In the genomic region with DNA sequence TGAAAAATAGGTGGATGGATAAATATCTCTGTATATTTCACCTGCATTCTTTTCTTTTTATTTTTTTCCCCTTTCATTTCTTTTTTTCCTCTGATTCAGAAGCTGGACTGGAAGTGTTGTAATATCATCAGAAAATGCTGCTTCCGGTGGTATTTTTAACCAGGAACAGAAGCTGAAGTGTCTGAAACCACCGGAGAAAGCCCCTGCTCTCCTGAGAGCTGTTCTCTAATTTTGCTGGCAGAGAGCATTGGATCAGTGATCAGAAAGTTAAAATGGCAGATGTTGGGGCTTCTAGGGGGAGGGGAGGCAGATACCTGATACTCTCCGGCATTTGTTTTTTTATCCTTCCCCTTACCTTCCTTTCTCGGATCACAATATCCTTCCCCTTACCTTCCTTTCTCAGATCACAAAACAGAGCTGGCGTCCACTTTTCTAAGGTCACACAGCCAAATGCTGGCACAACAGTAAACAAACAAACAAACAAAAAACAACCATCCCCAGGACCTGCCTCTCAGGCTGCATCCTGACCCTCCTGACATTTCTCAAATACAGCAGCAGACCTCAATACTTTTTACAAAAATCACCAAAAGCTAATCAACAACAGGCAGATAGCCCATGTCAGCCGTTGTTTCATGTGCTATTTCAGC, we compare ENCODE assay signal across 8 cellular contexts.
DNase-seq lines count a peak whose midpoint lies in the region; ATAC-seq and TF ChIP-seq lines count a peak whose summit lies in the region.

No MANE protein-coding gene starts in this region.

- H3K36me3 ChIP-seq in mucosa of stomach (ENCODE audit: control insufficient read depth, insufficient read depth, low read length) = no peaks in the 10 kb centered on the region

- no peaks in the 10 kb centered on the region for H3K27me3 ChIP-seq in mucosa of stomach (ENCODE audit: control insufficient read depth, insufficient read depth, low read length)
- H3K27me3 ChIP-seq in dorsolateral prefrontal cortex = peaks cover 0 to 8% (median 0%) of the 10 kb centered on the region in 45 donors

- no peaks in the 10 kb centered on the region for H3K9me3 ChIP-seq in mucosa of stomach (ENCODE audit: control insufficient read depth, low read length)

- no peak for TF ChIP-seq CTCF in 22Rv1 (IDR thresholded peaks at IDR 0.05)
- TF ChIP-seq CTCF in cardiac fibroblast (IDR thresholded peaks at IDR 0.05; ENCODE audit: low read depth, low read length) = no peak
- TF ChIP-seq CTCF in dorsolateral prefrontal cortex (IDR thresholded peaks at IDR 0.05 in 54 of 56, conservative IDR thresholded peaks at IDR 0.05 in 2 of 56; ENCODE audit: low read depth in 1 of 56, partially characterized antibody in 56 of 56) = no peak

- intact Hi-C loops in dorsolateral prefrontal cortex (cut with DNase I) = loop anchor here in 1 of 2 donors (10.0 kb wide), 1 partner anchor 142 kb away; the partner anchor contains the start of gene ZNF217

- peak overlapping the region; percentile 80 for H3K9ac ChIP-seq in mucosa of stomach (ENCODE audit: low read length)

- H3K4me1 ChIP-seq in mucosa of stomach (ENCODE audit: control insufficient read depth, insufficient read depth, low read length) = peaks cover 55% of the 10 kb centered on the region

- peak; percentile 57 for ATAC-seq in GM18868 (IDR thresholded peaks at IDR 0.05; ENCODE audit: unreplicated experiment)

- H3K4me3 ChIP-seq in cardiac fibroblast (replicated peaks in 1 of 2; ENCODE audit: low read depth in 2 of 2, low read length in 2 of 2) (no peak overlapping the region), mucosa of stomach (ENCODE audit: low read length) (peak overlapping the region; percentile 42), dorsolateral prefrontal cortex (peak overlapping the region in 18 of 59 donors; percentile 0 to 53 (median 18))

- peak overlapping the region; percentile 96 for H3K27ac ChIP-seq in 22Rv1
- H3K27ac ChIP-seq in dorsolateral prefrontal cortex = peak overlapping the region in 3 of 59 donors; percentile 1 to 31 (median 13)

- DNase-seq in NCI-H526 treated with DMSO at 0.1 percent for 48 hours (lab: John Stamatoyannopoulos, UW) = peak; percentile 62
- peak; percentile 59 to 77 for DNase-seq in cardiac fibroblast (ENCODE audit: low read depth in 2 of 2)
- no peak for DNase-seq in NCI-H146 treated with DMSO at 0.1 percent for 48 hours (lab: John Stamatoyannopoulos, UW; ENCODE audit: unreplicated experiment)
- DNase-seq in dorsolateral prefrontal cortex = no peak
- no peak for DNase-seq in stimulated activated CD8-positive, alpha-beta memory T cell treated with anti-CD3 and anti-CD28 coated beads, Interleukin-4, amount 100 ng/mL, for 48 hours

Comparison
In these comparisons a context has a peak if more than half of its experiments do, and no peak if none do; other contexts are left out.
1. DNase-seq: peak in NCI-H526 treated with DMSO at 0.1 percent for 48 hours (single experiment) and cardiac fibroblast (2 of 2); none in NCI-H146 treated with DMSO at 0.1 percent for 48 hours (single experiment), dorsolateral prefrontal cortex (0 of 10) and stimulated activated CD8-positive, alpha-beta memory T cell treated with anti-CD3 and anti-CD28 coated beads, Interleukin-4, amount 100 ng/mL, for 48 hours (single experiment).